In the genomic region with DNA sequence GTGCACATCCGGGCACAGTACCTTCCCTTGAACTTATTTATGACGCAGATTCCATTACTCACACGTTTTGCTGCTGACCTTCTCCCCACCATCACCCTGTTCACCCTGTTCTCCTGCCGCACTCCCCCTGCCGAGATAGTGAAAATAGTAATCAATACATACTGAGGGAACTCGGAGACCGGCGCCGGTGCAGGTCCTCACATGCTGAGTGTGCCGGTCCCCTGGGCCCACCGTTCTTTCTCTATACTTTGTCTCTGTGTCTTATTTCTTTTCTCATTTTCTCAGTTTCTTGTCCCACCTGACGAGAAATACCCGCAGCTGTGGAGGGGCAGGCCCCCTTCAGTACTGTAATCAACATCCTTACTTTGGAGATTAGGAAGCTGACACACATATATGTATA, we compare ENCODE assay signal across 32 cellular contexts.
"Had no signal": no experiment of that assay in that cellular context is flagged by ENCODE, and none has a peak within 500 bp of the region (broad histone marks: within the 10 kb centered on the region; RNA-seq: fewer than 3 reads in every experiment).

No MANE protein-coding gene starts in this region.

- ATAC-seq: activated CD8-positive, alpha-beta memory T cell treated with anti-CD3 and anti-CD28 coated beads, Interleukin-2, amount 10 ng/mL, durations not matched to agents 7 days and 5 days; activated CD8-positive, alpha-beta T cell treated with anti-CD3 and anti-CD28 coated beads, Interleukin-2, amount 10 ng/mL, durations not matched to agents 7 days and 5 days; activated naive CD8-positive, alpha-beta T cell treated with anti-CD3 and anti-CD28 coated beads, Interleukin-2, amount 50 U/mL, for 24 hours; body of pancreas; effector memory CD8-positive, alpha-beta T cell; foreskin keratinocyte; gastrocnemius medialis; heart left ventricle; T-helper 17 cell had no signal

- H3K4me3 ChIP-seq: adrenal gland, body of pancreas, esophagus muscularis mucosa, gastrocnemius medialis, heart left ventricle had no signal

- H3K36me3 Mint-ChIP-seq: activated CD4-positive, alpha-beta memory T cell treated with anti-CD3 and anti-CD28 coated beads for 36 hours; activated CD8-positive, alpha-beta memory T cell treated with anti-CD3 and anti-CD28 coated beads, Interleukin-2, amount 10 ng/mL, durations not matched to agents 7 days and 5 days; activated naive CD4-positive, alpha-beta T cell treated with anti-CD3 and anti-CD28 coated beads, Interleukin-2, amount 50 U/mL, for 24 hours; activated naive CD8-positive, alpha-beta T cell treated with anti-CD3 and anti-CD28 coated beads for 36 hours had no signal

- DNase-seq: activated CD4-positive, alpha-beta memory T cell treated with anti-CD3 and anti-CD28 coated beads for 36 hours; activated CD4-positive, alpha-beta T cell treated with anti-CD3 and anti-CD28 coated beads, Interleukin-2, amount 10 ng/mL, durations not matched to agents 24 days and 14 days; activated CD8-positive, alpha-beta memory T cell treated with anti-CD3 and anti-CD28 coated beads, Interleukin-2, amount 10 ng/mL, durations not matched to agents 7 days and 5 days; activated CD8-positive, alpha-beta memory T cell treated with anti-CD3 and anti-CD28 coated beads, Interleukin-2, amount 50 U/mL, for 4 hours; activated CD8-positive, alpha-beta T cell treated with anti-CD3 and anti-CD28 coated beads, Interleukin-2, amount 10 ng/mL, durations not matched to agents 7 days and 5 days; activated effector memory CD4-positive, alpha-beta T cell treated with anti-CD3 and anti-CD28 coated beads, Interleukin-2, amount 50 U/mL, for 16 hours; activated naive CD4-positive, alpha-beta T cell treated with anti-CD3 and anti-CD28 coated beads for 36 hours; activated naive CD8-positive, alpha-beta T cell treated with anti-CD3 and anti-CD28 coated beads for 36 hours; activated naive CD8-positive, alpha-beta T cell treated with anti-CD3 and anti-CD28 coated beads, Interleukin-2, amount 50 U/mL, for 24 hours; activated T-cell treated with anti-CD3 and anti-CD28 coated beads, Interleukin-2, amount 50 U/mL, for 1 hour; activated T-cell treated with anti-CD3 and anti-CD28 coated beads, Interleukin-2, amount 50 U/mL, for 48 hours; adrenal gland; amygdala; body of pancreas; caudate nucleus; cortex of kidney; dermis blood vessel endothelial cell; effector CD4-positive, alpha-beta T cell; effector memory CD8-positive, alpha-beta T cell; erythroblast; foreskin keratinocyte; gastrocnemius medialis; glutamatergic neuron; T-helper 1 cell; T-helper 17 cell; T1000 had no signal

- H3K4me1 ChIP-seq: adrenal gland, body of pancreas, esophagus muscularis mucosa, foreskin keratinocyte, gastrocnemius medialis, heart left ventricle had no signal

- H3K4me3 Mint-ChIP-seq: activated CD4-positive, alpha-beta memory T cell treated with anti-CD3 and anti-CD28 coated beads for 36 hours; activated CD4-positive, alpha-beta T cell treated with anti-CD3 and anti-CD28 coated beads, Interleukin-2, amount 10 ng/mL, durations not matched to agents 24 days and 14 days; activated CD8-positive, alpha-beta memory T cell treated with anti-CD3 and anti-CD28 coated beads, Interleukin-2, amount 10 ng/mL, durations not matched to agents 7 days and 5 days; activated CD8-positive, alpha-beta T cell treated with anti-CD3 and anti-CD28 coated beads, Interleukin-2, amount 10 ng/mL, durations not matched to agents 7 days and 5 days; activated naive CD4-positive, alpha-beta T cell treated with anti-CD3 and anti-CD28 coated beads for 36 hours; activated naive CD4-positive, alpha-beta T cell treated with anti-CD3 and anti-CD28 coated beads, Interleukin-2, amount 50 U/mL, for 24 hours; activated naive CD8-positive, alpha-beta T cell treated with anti-CD3 and anti-CD28 coated beads for 36 hours; activated naive CD8-positive, alpha-beta T cell treated with anti-CD3 and anti-CD28 coated beads, Interleukin-2, amount 50 U/mL, for 24 hours; activated T-helper 1 cell treated with anti-CD3 and anti-CD28 coated beads, Interleukin-12 subunit alpha, Interleukin-12 subunit beta, Interleukin-2, Interleukin-4 antibody, amounts not matched to agents 30 ng/mL and 10 ng/mL and 1 ng/mL, durations not matched to agents 14 hours and 24 hours and 36 hours; effector memory CD8-positive, alpha-beta T cell; T-helper 17 cell; T-helper 2 cell treated with Interferon-gamma antibody and Interleukin-4, amounts not matched to agents 5 μg/mL and 100 μg/mL, for 36 hours had no signal

- H3K27ac ChIP-seq: adrenal gland, body of pancreas, esophagus muscularis mucosa, foreskin keratinocyte, gastrocnemius medialis, heart left ventricle had no signal

- H3K36me3 ChIP-seq: adrenal gland, esophagus muscularis mucosa, gastrocnemius medialis, heart left ventricle had no signal

- H3K27me3 Mint-ChIP-seq: activated CD4-positive, alpha-beta memory T cell treated with anti-CD3 and anti-CD28 coated beads for 36 hours; activated CD4-positive, alpha-beta T cell treated with anti-CD3 and anti-CD28 coated beads, Interleukin-2, amount 10 ng/mL, durations not matched to agents 24 days and 14 days; activated CD8-positive, alpha-beta memory T cell treated with anti-CD3 and anti-CD28 coated beads, Interleukin-2, amount 10 ng/mL, durations not matched to agents 7 days and 5 days; activated naive CD4-positive, alpha-beta T cell treated with anti-CD3 and anti-CD28 coated beads, Interleukin-2, amount 50 U/mL, for 24 hours; activated naive CD8-positive, alpha-beta T cell treated with anti-CD3 and anti-CD28 coated beads for 36 hours; activated naive CD8-positive, alpha-beta T cell treated with anti-CD3 and anti-CD28 coated beads, Interleukin-2, amount 50 U/mL, for 24 hours; effector memory CD8-positive, alpha-beta T cell; T-helper 17 cell had no signal

- H3K4me1 Mint-ChIP-seq: activated CD4-positive, alpha-beta T cell treated with anti-CD3 and anti-CD28 coated beads, Interleukin-2, amount 10 ng/mL, durations not matched to agents 24 days and 14 days; activated CD8-positive, alpha-beta memory T cell treated with anti-CD3 and anti-CD28 coated beads, Interleukin-2, amount 10 ng/mL, durations not matched to agents 7 days and 5 days; activated naive CD4-positive, alpha-beta T cell treated with anti-CD3 and anti-CD28 coated beads, Interleukin-2, amount 50 U/mL, for 24 hours; activated naive CD8-positive, alpha-beta T cell treated with anti-CD3 and anti-CD28 coated beads for 36 hours; activated naive CD8-positive, alpha-beta T cell treated with anti-CD3 and anti-CD28 coated beads, Interleukin-2, amount 50 U/mL, for 24 hours; T-helper 17 cell had no signal

- H3K9me3 Mint-ChIP-seq: activated CD4-positive, alpha-beta T cell treated with anti-CD3 and anti-CD28 coated beads, Interleukin-2, amount 10 ng/mL, durations not matched to agents 24 days and 14 days; activated naive CD4-positive, alpha-beta T cell treated with anti-CD3 and anti-CD28 coated beads, Interleukin-2, amount 50 U/mL, for 24 hours had no signal

- H3K27ac Mint-ChIP-seq: activated CD4-positive, alpha-beta memory T cell treated with anti-CD3 and anti-CD28 coated beads for 36 hours; activated CD4-positive, alpha-beta T cell treated with anti-CD3 and anti-CD28 coated beads, Interleukin-2, amount 10 ng/mL, durations not matched to agents 24 days and 14 days; activated CD8-positive, alpha-beta memory T cell treated with anti-CD3 and anti-CD28 coated beads, Interleukin-2, amount 10 ng/mL, durations not matched to agents 7 days and 5 days; activated CD8-positive, alpha-beta T cell treated with anti-CD3 and anti-CD28 coated beads, Interleukin-2, amount 10 ng/mL, durations not matched to agents 7 days and 5 days; activated naive CD4-positive, alpha-beta T cell treated with anti-CD3 and anti-CD28 coated beads for 36 hours; activated naive CD4-positive, alpha-beta T cell treated with anti-CD3 and anti-CD28 coated beads, Interleukin-2, amount 50 U/mL, for 24 hours; activated naive CD8-positive, alpha-beta T cell treated with anti-CD3 and anti-CD28 coated beads for 36 hours; activated naive CD8-positive, alpha-beta T cell treated with anti-CD3 and anti-CD28 coated beads, Interleukin-2, amount 50 U/mL, for 24 hours; activated T-helper 1 cell treated with anti-CD3 and anti-CD28 coated beads, Interleukin-12 subunit alpha, Interleukin-12 subunit beta, Interleukin-2, Interleukin-4 antibody, amounts not matched to agents 30 ng/mL and 10 ng/mL and 1 ng/mL, durations not matched to agents 14 hours and 24 hours and 36 hours; activated T-helper 2 cell treated with anti-CD3 and anti-CD28 coated beads, Interferon-gamma antibody, Interleukin-2, Interleukin-4, amounts not matched to agents 10 μg/mL and 5 μg/mL and 100 μg/mL, durations not matched to agents 14 hours and 24 hours and 36 hours; effector memory CD8-positive, alpha-beta T cell; T-helper 17 cell; T-helper 2 cell treated with Interferon-gamma antibody and Interleukin-4, amounts not matched to agents 5 μg/mL and 100 μg/mL, for 36 hours had no signal

- H3K9me3 ChIP-seq: adrenal gland, body of pancreas, esophagus muscularis mucosa, gastrocnemius medialis had no signal

- H3K27me3 ChIP-seq: adrenal gland, body of pancreas, esophagus muscularis mucosa, foreskin keratinocyte, gastrocnemius medialis, heart left ventricle had no signal
